Comparison of ENCODE assay signal across 26 cellular contexts in genomic region chr10:86244995-86245394, GRCh38.
"Had no signal": no experiment of that assay in that cellular context is flagged by ENCODE, and none has a peak within 500 bp of the region (broad histone marks: within the 10 kb centered on the region; RNA-seq: fewer than 3 reads in every experiment).

No MANE protein-coding gene starts in this region.

- H3K4me3 ChIP-seq: colonic mucosa, esophagus squamous epithelium, gastroesophageal sphincter had no signal

- H3K27ac ChIP-seq: colonic mucosa, epithelial cell of prostate, esophagus squamous epithelium, gastroesophageal sphincter had no signal

- DNase-seq: activated B cell treated with CpG ODN at 0.5 μM for 24 hours; activated CD4-positive, alpha-beta memory T cell treated with anti-CD3 and anti-CD28 coated beads, Interleukin-2, amount 10 ng/mL, durations not matched to agents 7 days and 5 days; activated CD4-positive, alpha-beta T cell treated with anti-CD3 and anti-CD28 coated beads for 48 hours; activated CD8-positive, alpha-beta memory T cell treated with anti-CD3 and anti-CD28 coated beads, Interleukin-2, amount 50 U/mL, for 48 hours; activated gamma-delta T cell; activated naive CD4-positive, alpha-beta T cell; activated naive CD4-positive, alpha-beta T cell treated with anti-CD3 and anti-CD28 coated beads, Interleukin-2, amount 50 U/mL, for 16 hours; activated T-cell treated with anti-CD3 and anti-CD28 coated beads for 4 hours; activated T-cell treated with anti-CD3 and anti-CD28 coated beads, Interleukin-2, amount 50 U/mL, for 24 hours; activated T-cell treated with anti-CD3 and anti-CD28 coated beads, Interleukin-2, amount 50 U/mL, for 72 hours; amniotic stem cell; central memory CD4-positive, alpha-beta T cell; cerebellar nuclear complex; colonic mucosa; effector CD8-positive, alpha-beta T cell; esophagus squamous epithelium; foreskin melanocyte; T-helper 1 cell; T-helper 17 cell; T1000 had no signal

- H3K27me3 ChIP-seq: colonic mucosa, esophagus squamous epithelium had no signal

- H3K9me3 Mint-ChIP-seq: activated CD4-positive, alpha-beta memory T cell treated with anti-CD3 and anti-CD28 coated beads, Interleukin-2, amount 10 ng/mL, durations not matched to agents 7 days and 5 days; T-helper 2 cell treated with Interferon-gamma antibody and Interleukin-4, amounts not matched to agents 5 μg/mL and 100 μg/mL, for 36 hours had no signal

- H3K9me3 ChIP-seq: colonic mucosa, esophagus squamous epithelium, gastroesophageal sphincter had no signal

- H3K4me1 ChIP-seq: colonic mucosa, esophagus squamous epithelium, gastroesophageal sphincter had no signal

- H3K27ac Mint-ChIP-seq: activated B cell treated with CpG ODN at 0.5 μM for 24 hours; activated CD4-positive, alpha-beta memory T cell treated with anti-CD3 and anti-CD28 coated beads, Interleukin-2, amount 10 ng/mL, durations not matched to agents 7 days and 5 days; activated naive CD8-positive, alpha-beta T cell; activated T-cell treated with anti-CD3 and anti-CD28 coated beads, Interleukin-2, amount 50 U/mL, for 24 hours; activated T-cell treated with anti-CD3 and anti-CD28 coated beads, Interleukin-2, amount 50 U/mL, for 72 hours; T-helper 17 cell; T-helper 2 cell treated with Interferon-gamma antibody and Interleukin-4, amounts not matched to agents 5 μg/mL and 100 μg/mL, for 36 hours had no signal

- H3K4me3 Mint-ChIP-seq: activated B cell treated with CpG ODN at 0.5 μM for 24 hours; activated CD4-positive, alpha-beta memory T cell treated with anti-CD3 and anti-CD28 coated beads, Interleukin-2, amount 10 ng/mL, durations not matched to agents 7 days and 5 days; activated naive CD8-positive, alpha-beta T cell; activated T-cell treated with anti-CD3 and anti-CD28 coated beads, Interleukin-2, amount 50 U/mL, for 24 hours; activated T-cell treated with anti-CD3 and anti-CD28 coated beads, Interleukin-2, amount 50 U/mL, for 72 hours; T-helper 17 cell; T-helper 2 cell treated with Interferon-gamma antibody and Interleukin-4, amounts not matched to agents 5 μg/mL and 100 μg/mL, for 36 hours had no signal

- H3K36me3 Mint-ChIP-seq: activated naive CD8-positive, alpha-beta T cell had no signal

- H3K36me3 ChIP-seq: colonic mucosa, esophagus squamous epithelium, gastroesophageal sphincter, WERI-Rb-1 had no signal

- H3K27me3 Mint-ChIP-seq: activated B cell treated with CpG ODN at 0.5 μM for 24 hours; activated CD4-positive, alpha-beta memory T cell treated with anti-CD3 and anti-CD28 coated beads, Interleukin-2, amount 10 ng/mL, durations not matched to agents 7 days and 5 days; activated naive CD8-positive, alpha-beta T cell had no signal

- ATAC-seq: activated CD4-positive, CD25-positive, alpha-beta regulatory T cell treated with anti-CD3 and anti-CD28 coated beads, Interleukin-2, amount 50 U/mL, for 24 hours; activated T-cell treated with anti-CD3 and anti-CD28 coated beads, Interleukin-2, amount 50 U/mL, for 72 hours; gastroesophageal sphincter; T-helper 17 cell had no signal

- H3K4me1 Mint-ChIP-seq: activated B cell treated with CpG ODN at 0.5 μM for 24 hours; activated CD4-positive, alpha-beta memory T cell treated with anti-CD3 and anti-CD28 coated beads, Interleukin-2, amount 10 ng/mL, durations not matched to agents 7 days and 5 days; T-helper 17 cell had no signal
